In genomic region chr5:55534436-55535198, GRCh38 we compare ENCODE assay signal across 1 cellular context.
TF ChIP-seq lines count a peak whose summit lies in the region.

TSS of gene PLPP1 (minus strand) at chr5:55534964. CDS start at chr5:55534629, 335 bp downstream.

TF ChIP-seq in HEK293, 187 proteins besides CTCF, POLR2A, EP300 and RAD21 (continued from another document and continues in another):
- no peak; the same call in 1 of the 2 replicates for TF ChIP-seq ZSCAN5A (tag by site-specific recombination; IDR thresholded peaks at IDR 0.05)
- no peak for TF ChIP-seq ZNF555 (tag by site-specific recombination; conservative IDR thresholded peaks at IDR 0.05)
- TF ChIP-seq ZNF239 (tag by site-specific recombination; IDR thresholded peaks at IDR 0.05) = no peak
- no peak for TF ChIP-seq ZNF202 (tag by site-specific recombination; IDR thresholded peaks at IDR 0.05; ENCODE audit: borderline replicate concordance)
- TF ChIP-seq ZNF19 (tag by site-specific recombination; IDR thresholded peaks at IDR 0.05; ENCODE audit: low read depth) = no peak
- TF ChIP-seq ZNF785 (tag by site-specific recombination; IDR thresholded peaks at IDR 0.05) = no peak
- TF ChIP-seq ZNF175 (tag by site-specific recombination; IDR thresholded peaks at IDR 0.05) = no peak
- peak; percentile 95 for TF ChIP-seq ZBTB10 (tag by site-specific recombination; IDR thresholded peaks at IDR 0.05)
- TF ChIP-seq ZNF585B (tag by site-specific recombination; IDR thresholded peaks at IDR 0.05) = no peak
- no peak for TF ChIP-seq ZNF792 (tag by site-specific recombination; IDR thresholded peaks at IDR 0.05)
- no peak for TF ChIP-seq ZNF132 (tag by site-specific recombination; IDR thresholded peaks at IDR 0.05; ENCODE audit: borderline replicate concordance)
- TF ChIP-seq ZNF157 (tag by site-specific recombination; IDR thresholded peaks at IDR 0.05) = no peak
- TF ChIP-seq ZBTB20 (tag by site-specific recombination; IDR thresholded peaks at IDR 0.05) = peak; percentile 94
- TF ChIP-seq ZNF596 (tag by site-specific recombination; IDR thresholded peaks at IDR 0.05) = peak; percentile 31; the same call in 1 of the 2 replicates
- no peak for TF ChIP-seq ZBTB21 (tag by site-specific recombination; IDR thresholded peaks at IDR 0.05)
- no peak for TF ChIP-seq ZNF148 (tag by site-specific recombination; IDR thresholded peaks at IDR 0.05; ENCODE audit: borderline replicate concordance)
- TF ChIP-seq ZNF580 (tag by site-specific recombination; IDR thresholded peaks at IDR 0.05) = peak; percentile 25; the same call in 1 of the 2 replicates
- peak; percentile 81; the same call in 1 of the 2 replicates for TF ChIP-seq BCL11B (tag by site-specific recombination; IDR thresholded peaks at IDR 0.05; ENCODE audit: low read depth)
- no peak for TF ChIP-seq PRDM6 (tag by site-specific recombination; IDR thresholded peaks at IDR 0.05)
- TF ChIP-seq ZNF837 (tag by site-specific recombination; IDR thresholded peaks at IDR 0.05) = no peak
- peak; percentile 91 for TF ChIP-seq ZBTB17 (tag by site-specific recombination; IDR thresholded peaks at IDR 0.05)
- TF ChIP-seq ZNF248 (tag by site-specific recombination; IDR thresholded peaks at IDR 0.05) = no peak
- peak; percentile 90; the same call in 1 of the 2 replicates for TF ChIP-seq BCL11A (tag by site-specific recombination; IDR thresholded peaks at IDR 0.05; ENCODE audit: low read depth)
- TF ChIP-seq ZNF654 (tag by site-specific recombination; IDR thresholded peaks at IDR 0.05; ENCODE audit: low read depth) = no peak
- TF ChIP-seq ZBTB8A (tag by site-specific recombination; IDR thresholded peaks at IDR 0.05) = peak; percentile 93
- TF ChIP-seq ZNF510 (tag by site-specific recombination; IDR thresholded peaks at IDR 0.05; ENCODE audit: insufficient replicate concordance) = no peak
- peak; percentile 87; the same call in 1 of the 2 replicates for TF ChIP-seq ZNF692 (tag by site-specific recombination; IDR thresholded peaks at IDR 0.05)
- TF ChIP-seq ZBTB6 (tag by site-specific recombination; IDR thresholded peaks at IDR 0.05) = no peak
- no peak for TF ChIP-seq ZNF830 (tag by site-specific recombination; IDR thresholded peaks at IDR 0.05; ENCODE audit: low read depth)
- no peak for TF ChIP-seq ZBTB1 (tag by site-specific recombination; IDR thresholded peaks at IDR 0.05)
- peak; percentile 93 for TF ChIP-seq SP3 (tag by site-specific recombination; IDR thresholded peaks at IDR 0.05)
- TF ChIP-seq ZNF211 (tag by site-specific recombination; IDR thresholded peaks at IDR 0.05; ENCODE audit: low read depth) = no peak
- no peak for TF ChIP-seq ZNF23 (tag by site-specific recombination; IDR thresholded peaks at IDR 0.05; ENCODE audit: borderline replicate concordance)
- TF ChIP-seq TCF7L2 (IDR thresholded peaks at IDR 0.05; ENCODE audit: borderline replicate concordance, low read depth, low read length) = no peak
- TF ChIP-seq KLF8 (tag by site-specific recombination; IDR thresholded peaks at IDR 0.05) = peak; percentile 71
- peak; percentile 88; the same call in 1 of the 2 replicates for TF ChIP-seq MZF1 (tag by site-specific recombination; IDR thresholded peaks at IDR 0.05; ENCODE audit: borderline replicate concordance)
- peak; percentile 26; the same call in 1 of the 2 replicates for TF ChIP-seq ZNF398 (tag by site-specific recombination; IDR thresholded peaks at IDR 0.05)
- TF ChIP-seq ZNF624 (tag by site-specific recombination; IDR thresholded peaks at IDR 0.05) = no peak
- TF ChIP-seq ZNF341 (tag by site-specific recombination; IDR thresholded peaks at IDR 0.05; ENCODE audit: low read depth) = peak; percentile 90
- peak; percentile 98 for TF ChIP-seq ZBTB26 (tag by site-specific recombination; optimal IDR thresholded peaks at IDR 0.05)
- no peak for TF ChIP-seq ZNF280D (tag by site-specific recombination; IDR thresholded peaks at IDR 0.05)
- TF ChIP-seq ZNF10 (tag by site-specific recombination; IDR thresholded peaks at IDR 0.05) = no peak
- no peak for TF ChIP-seq ZBTB44 (tag by site-specific recombination; IDR thresholded peaks at IDR 0.05)
